14 cellular contexts compared by ENCODE assay signal in the genomic region with DNA sequence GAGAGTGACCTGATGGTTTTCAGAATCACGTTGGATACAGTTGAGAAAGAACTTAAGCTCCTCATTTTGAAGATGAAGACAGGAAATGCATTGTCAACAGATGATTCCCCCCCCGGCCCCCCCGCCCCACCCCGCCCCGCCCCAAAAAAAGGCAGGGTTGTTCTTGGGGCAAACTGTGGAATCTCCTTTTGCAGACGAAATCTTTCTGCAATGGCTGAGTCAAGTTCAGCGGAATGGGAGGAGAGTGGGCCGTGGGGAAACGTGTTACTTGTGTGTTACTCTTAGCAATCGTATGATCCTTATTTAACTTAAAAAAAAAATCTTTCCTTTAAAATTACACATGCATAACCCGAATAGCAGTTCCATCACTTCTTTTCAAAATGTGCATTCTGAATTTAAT.
DNase-seq lines count a peak whose midpoint lies in the region; ATAC-seq and TF ChIP-seq lines count a peak whose summit lies in the region.
"Had no signal": no experiment of that assay in that cellular context is flagged by ENCODE, and none has a peak within 500 bp of the region (broad histone marks: within the 10 kb centered on the region; RNA-seq: fewer than 3 reads in every experiment).

No MANE protein-coding gene starts in this region.

- H3K4me3 ChIP-seq in left ventricle myocardium inferior = peak overlapping the region; percentile 67
- H3K4me3 ChIP-seq in mesenchymal stem cell (ENCODE audit: insufficient read depth in 1 of 2, low read depth in 1 of 2, low read length in 2 of 2) = no peak overlapping the region

- H2AFZ ChIP-seq in mesenchymal stem cell (ENCODE audit: low read depth, low read length) = no peak overlapping the region

- H3K4me2 ChIP-seq in mesenchymal stem cell (ENCODE audit: low read length, poor library complexity, severe bottlenecking) = no peak overlapping the region

- H3K27me3 Mint-ChIP-seq in brain (peaks cover 6% of the 10 kb centered on the region), type B pancreatic cell (peaks cover 7% of the 10 kb centered on the region)

- H3K27ac Mint-ChIP-seq in brain = peak overlapping the region in 2 of 5 experiments; percentile 53 to 67
- H3K27ac Mint-ChIP-seq in type B pancreatic cell = peak overlapping the region; percentile 28

- TF ChIP-seq CTCF in left ventricle myocardium inferior (IDR thresholded peaks at IDR 0.05; ENCODE audit: borderline replicate concordance) (no peak), brain (conservative IDR thresholded peaks at IDR 0.05) (no peak), type B pancreatic cell (conservative IDR thresholded peaks at IDR 0.05) (no peak)

- no peak overlapping the region for H2BK120ac ChIP-seq in mesenchymal stem cell (ENCODE audit: low read depth, low read length)

- ATAC-seq in left ventricle myocardium superior (no peak), GM21390 (IDR thresholded peaks at IDR 0.05; ENCODE audit: unreplicated experiment) (no peak)
- ATAC-seq: SK-N-SH treated with all-trans-retinoic acid at 6 μM for 48 hours; stimulated activated naive B cell treated with anti-CD40 and anti-IgM and Interleukin-4, amounts not matched to agents 10 μg/mL and 1 μg/mL and 100 μg/mL, for 72 hours had no signal

- no peak overlapping the region for H2BK15ac ChIP-seq in mesenchymal stem cell (ENCODE audit: low read depth, poor library complexity, severe bottlenecking)

- peak overlapping the region; percentile 41 to 83 (median 68) for H3K4me3 Mint-ChIP-seq in brain
- H3K4me3 Mint-ChIP-seq in type B pancreatic cell = peak overlapping the region; percentile 59

- no peak overlapping the region for H3K14ac ChIP-seq in mesenchymal stem cell (ENCODE audit: low read length in 2 of 2)

- H3K9me3 Mint-ChIP-seq in brain (peaks cover 0 to 10% (median 2%) of the 10 kb centered on the region in 5 experiments), type B pancreatic cell (peaks cover 5% of the 10 kb centered on the region)

- H2BK5ac ChIP-seq in mesenchymal stem cell (ENCODE audit: low read depth, low read length, poor library complexity, severe bottlenecking) = no peak overlapping the region

- H2BK12ac ChIP-seq in mesenchymal stem cell (ENCODE audit: low read length in 2 of 2) = no peak overlapping the region

- no peak overlapping the region for H3K4ac ChIP-seq in mesenchymal stem cell (ENCODE audit: low read depth in 1 of 2, low read length in 2 of 2)

- peak overlapping the region; percentile 53 for H3K9ac ChIP-seq in mesenchymal stem cell (ENCODE audit: low read length)

- no peak overlapping the region for H3K23ac ChIP-seq in mesenchymal stem cell (ENCODE audit: low read length in 2 of 2)

- H3K18ac ChIP-seq in mesenchymal stem cell (ENCODE audit: low read depth in 1 of 2, low read length in 2 of 2) = no peak overlapping the region

- H3K4me1 ChIP-seq in left ventricle myocardium inferior (peaks cover 27% of the 10 kb centered on the region), mesenchymal stem cell (ENCODE audit: control insufficient read depth, insufficient read depth, low read depth, low read length) (peaks cover 10% of the 10 kb centered on the region)

- 75% methylated on average over 7 of the region's 11 CpGs for WGBS in mesenchymal stem cell

- no peak overlapping the region for H2AK5ac ChIP-seq in mesenchymal stem cell (ENCODE audit: low read length, severe bottlenecking)

- H3K27ac ChIP-seq in left ventricle myocardium inferior (replicated peaks) (peak overlapping the region; percentile 91), mesenchymal stem cell (ENCODE audit: low read length, poor library complexity, severe bottlenecking) (no peak overlapping the region)

- H3K4me1 Mint-ChIP-seq in brain (peaks cover 44% of the 10 kb centered on the region), type B pancreatic cell (ENCODE audit: unreplicated experiment) (peaks cover 30% of the 10 kb centered on the region)

- intact Hi-C loops in left ventricle myocardium inferior (cut with micrococcal nuclease) = no loop called here
- intact Hi-C loops in left ventricle myocardium superior (cut with micrococcal nuclease) = loop anchor here (10.0 kb wide), 2 partner anchors 208 to 372 kb away; no protein-coding TSS in a partner anchor

- H3K36me3 ChIP-seq in left ventricle myocardium inferior = no peaks in the 10 kb centered on the region
- no peaks in the 10 kb centered on the region for H3K36me3 ChIP-seq in mesenchymal stem cell (ENCODE audit: control insufficient read depth in 1 of 2, insufficient read depth in 2 of 2, low read depth in 1 of 2, low read length in 2 of 2)

- DNase-seq in left ventricle myocardium inferior (no peak), left ventricle myocardium superior (no peak), mesenchymal stem cell (no peak), type B pancreatic cell (ENCODE audit: extremely low spot score, unreplicated experiment) (no peak), HUDEP-2 (lab: John Stamatoyannopoulos, UW; ENCODE audit: unreplicated experiment in 76 of 76) (no peak), NCI-H226 (no peak)
- DNase-seq: ACHN; activated naive CD4-positive, alpha-beta T cell; Karpas-422; NCI-H446; stimulated activated naive B cell treated with anti-CD40 and anti-IgM and Interleukin-4, amounts not matched to agents 10 μg/mL and 1 μg/mL and 100 μg/mL, for 72 hours had no signal

- H3K9me3 ChIP-seq in left ventricle myocardium inferior (replicated peaks) (no peaks in the 10 kb centered on the region), mesenchymal stem cell (ENCODE audit: control insufficient read depth, low read length) (no peaks in the 10 kb centered on the region)

- no peaks in the 10 kb centered on the region for H3K79me1 ChIP-seq in mesenchymal stem cell (replicated peaks; ENCODE audit: low read length, poor library complexity, severe bottlenecking)

- H3K27me3 ChIP-seq in left ventricle myocardium inferior (ENCODE audit: low read depth) (peaks cover 13% of the 10 kb centered on the region), mesenchymal stem cell (ENCODE audit: control insufficient read depth in 1 of 2, insufficient read depth in 1 of 2, low read length in 2 of 2) (no peaks in the 10 kb centered on the region)

- H4K8ac ChIP-seq in mesenchymal stem cell (ENCODE audit: low read length) = no peak overlapping the region

- H4K91ac ChIP-seq in mesenchymal stem cell (ENCODE audit: low read length) = no peak overlapping the region

- H3K36me3 Mint-ChIP-seq in brain (no peaks in the 10 kb centered on the region), type B pancreatic cell (no peaks in the 10 kb centered on the region)
- H3K36me3 Mint-ChIP-seq: stimulated activated naive B cell treated with anti-CD40 and anti-IgM and Interleukin-4, amounts not matched to agents 10 μg/mL and 1 μg/mL and 100 μg/mL, for 72 hours had no signal
